ENCODE assay signal across 20 cellular contexts in genomic region chr9:75046725-75047345, GRCh38. TPM values are rescaled to one million over a fixed set of nuclear protein-coding genes. Genes with fewer than 3 reads are reported as not detected.
DNase-seq lines count a peak whose midpoint lies in the region; ATAC-seq lines count a peak whose summit lies in the region.
"Had no signal": no experiment of that assay in that cellular context is flagged by ENCODE, and none has a peak within 500 bp of the region (broad histone marks: within the 10 kb centered on the region; RNA-seq: fewer than 3 reads in every experiment).

No MANE protein-coding gene starts in this region.

- no peaks in the 10 kb centered on the region for H3K9me3 ChIP-seq in HAP-1
- H3K9me3 ChIP-seq: BE2C had no signal

- H3K4me1 ChIP-seq in HAP-1 = no peaks in the 10 kb centered on the region
- H3K4me1 ChIP-seq: BE2C had no signal

- H3K4me3 ChIP-seq in HAP-1 = no peak overlapping the region
- H3K4me3 ChIP-seq: GM12878, GM23248, K562 had no signal

- peak; percentile 81 for DNase-seq in NCI-H2171 (lab: John Stamatoyannopoulos, UW)
- DNase-seq in NCI-H524 treated with DMSO at 0.1 percent for 48 hours (lab: John Stamatoyannopoulos, UW) = peak; percentile 43
- DNase-seq in cerebellum (ENCODE audit: low spot score) = peak; percentile 79
- no peak for DNase-seq in HAP-1 (ENCODE audit: low spot score in 2 of 2)
- no peak for DNase-seq in left ventricle myocardium superior
- no peak for DNase-seq in DMS53 (lab: John Stamatoyannopoulos, UW)
- DNase-seq: ACHN; BE2C; CD4-positive, CD25-positive, alpha-beta regulatory T cell; CD8-positive, alpha-beta memory T cell; COR-L47; DMS153; DMS79 treated with DMSO at 0.1 percent for 48 hours; GM23248; HFFc6; IMR-90 had no signal

- H3K36me3 ChIP-seq in HAP-1 (replicated peaks) = no peaks in the 10 kb centered on the region
- H3K36me3 ChIP-seq: BE2C had no signal

- intact Hi-C loops in left ventricle myocardium superior (cut with micrococcal nuclease) = no loop called here

- in situ Hi-C loops in HAP-1 (cut with MboI; ENCODE audit: low sequenced_read_pairs) = no loop called here

- peaks cover 13% of the 10 kb centered on the region for H3K27me3 ChIP-seq in HAP-1 (ENCODE audit: low read depth)
- H3K27me3 ChIP-seq: BE2C had no signal

- no peak for ATAC-seq in GM19035 (IDR thresholded peaks at IDR 0.05; ENCODE audit: unreplicated experiment)
- ATAC-seq in left ventricle myocardium superior = no peak
- ATAC-seq: GM12878, HCT116, K562 had no signal

RNA-seq across cellular contexts. Expression of gene CARNMT1, which starts 18.7 kb away (rescaled TPM):
- 23.9 TPM for total RNA-seq in cerebellum
- 16.4 TPM for total RNA-seq in left ventricle myocardium superior

RNA-seq across cellular contexts. Expression of gene NMRK1, which starts 41.1 kb away (rescaled TPM):
- total RNA-seq in cerebellum (4.9 TPM), left ventricle myocardium superior (18.2 TPM)

RNA-seq across cellular contexts. Expression of gene OSTF1, which starts 41.5 kb away (rescaled TPM):
- total RNA-seq in cerebellum (9.8 TPM), left ventricle myocardium superior (21.6 TPM)

Comparison
In these comparisons a context has a peak if more than half of its experiments do, and no peak if none do; other contexts are left out.
1. DNase-seq: peak in NCI-H2171 (single experiment), NCI-H524 treated with DMSO at 0.1 percent for 48 hours (single experiment) and cerebellum (single experiment); none in HAP-1 (0 of 2), left ventricle myocardium superior (single experiment) and DMS53 (single experiment).